Comparison of ENCODE assay signal across 10 cellular contexts in the genomic region with DNA sequence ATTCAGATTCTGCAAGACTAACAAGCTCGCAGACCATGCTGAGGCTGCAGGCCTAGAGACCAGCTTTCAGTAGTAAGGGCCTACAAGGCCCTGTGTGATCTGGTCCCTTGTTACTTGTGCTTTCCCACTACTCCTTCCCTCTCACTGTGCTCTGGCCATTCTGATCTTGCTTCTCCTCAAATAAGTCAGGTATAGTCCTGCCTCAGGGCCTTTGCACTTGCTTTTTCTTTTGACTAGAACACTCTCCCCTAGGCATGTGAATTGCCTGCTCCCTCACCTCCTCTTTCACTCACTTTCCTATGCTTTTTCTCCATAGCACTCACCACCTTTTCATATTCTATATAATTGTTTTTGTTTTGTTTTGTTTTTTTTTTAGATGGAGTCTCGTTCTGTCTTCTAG. TPM values are rescaled to one million over a fixed set of nuclear protein-coding genes. Genes with fewer than 3 reads are reported as not detected.
"Had no signal": no experiment of that assay in that cellular context is flagged by ENCODE, and none has a peak within 500 bp of the region (broad histone marks: within the 10 kb centered on the region; RNA-seq: fewer than 3 reads in every experiment).

No MANE protein-coding gene starts in this region.

- H3K4me3 ChIP-seq: GM23248, HAP-1 had no signal

- ATAC-seq: HCT116, HepG2 had no signal

- H3K27ac ChIP-seq: GM23248 had no signal

- FAIRE-seq: HepG2 had no signal

- H2AFZ ChIP-seq: GM23248 had no signal

- H3K9me3 ChIP-seq: HAP-1 had no signal

- H3K9ac ChIP-seq: GM23248 had no signal

- DNase-seq: GM23248, GOT3, H7, KG1 had no signal

RNA-seq across cellular contexts. Expression of a gene that starts 22.2 kb away (rescaled TPM):
- total RNA-seq: GM23248, H4, H7, HT-29 had no signal
- polyA plus RNA-seq: GM23248, IgD-negative memory B cell had no signal
